In the genomic region with DNA sequence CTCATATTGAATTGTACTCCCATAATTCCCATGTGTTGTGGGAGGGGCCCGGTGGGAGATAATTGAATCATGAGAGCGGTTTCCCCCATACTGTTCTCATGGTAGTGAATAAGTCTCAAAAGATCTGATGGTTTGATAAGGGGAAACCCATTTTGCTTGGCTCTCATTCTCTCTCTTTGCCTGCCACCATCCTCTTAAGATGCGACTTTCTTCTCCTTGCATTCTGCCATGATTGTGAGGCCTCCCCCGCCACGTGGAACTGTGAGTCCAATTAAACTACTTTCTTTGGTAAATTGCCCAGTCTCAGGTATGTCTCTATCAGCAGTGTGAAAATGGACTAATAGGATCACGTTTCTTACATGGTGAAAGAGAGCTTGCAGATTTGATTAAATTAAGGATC, we compare ENCODE assay signal across 6 cellular contexts. TPM values are rescaled to one million over a fixed set of nuclear protein-coding genes. Genes with fewer than 3 reads are reported as not detected.
"Had no signal": no experiment of that assay in that cellular context is flagged by ENCODE, and none has a peak within 500 bp of the region (broad histone marks: within the 10 kb centered on the region; RNA-seq: fewer than 3 reads in every experiment).

No MANE protein-coding gene starts in this region.

RNA-seq across cellular contexts. Expression of gene ODAPH, which starts 18.6 kb away (rescaled TPM):
- total RNA-seq: activated B cell treated with CpG ODN at 0.5 μM for 24 hours; activated CD4-positive, alpha-beta T cell treated with anti-CD3 and anti-CD28 coated beads for 36 hours; activated CD8-positive, alpha-beta memory T cell treated with anti-CD3 and anti-CD28 coated beads for 36 hours; activated CD8-positive, alpha-beta T cell treated with anti-CD3 and anti-CD28 coated beads for 36 hours; activated CD8-positive, alpha-beta T cell treated with anti-CD3 and anti-CD28 coated beads, Interleukin-2, amount 10 ng/mL, durations not matched to agents 7 days and 5 days; WTC11 had no signal
